ENCODE assay signal across 13 cellular contexts in genomic region chr14:23514009-23514962, GRCh38.
A peak's percentile ranks its signal among the peaks of the same experiment; 100 is the strongest.
DNase-seq lines count a peak whose midpoint lies in the region.
"Had no signal": no experiment of that assay in that cellular context is flagged by ENCODE, and none has a peak within 500 bp of the region (broad histone marks: within the 10 kb centered on the region; RNA-seq: fewer than 3 reads in every experiment).

No MANE protein-coding gene starts in this region.

- DNase-seq in DMS 273 (lab: John Stamatoyannopoulos, UW; ENCODE audit: unreplicated experiment) (peak; percentile 88), NCI-H1694 (lab: John Stamatoyannopoulos, UW) (peak; percentile 94), cerebellar cortex (ENCODE audit: low spot score) (peak; percentile 96), nucleus accumbens (lab: John Stamatoyannopoulos, UW) (peak in 45 of 56 donors; percentile 25 to 79 (median 59)), GF-D8 (lab: John Stamatoyannopoulos, UW) (no peak), KBM-7 (no peak)
- no peak for DNase-seq in activated effector memory CD4-positive, alpha-beta T cell treated with Interleukin-2 at 50 U/mL for 16 hours
- no peak for DNase-seq in effector CD8-positive, alpha-beta T cell (lab: John Stamatoyannopoulos, UW)
- DNase-seq: activated CD4-positive, alpha-beta T cell treated with anti-CD3 and anti-CD28 coated beads, Interleukin-2, amount 50 U/mL, for 1 hour; Calu3; NCI-H226; stimulated activated CD4-positive, alpha-beta T cell treated with anti-CD3 and anti-CD28 coated beads, Interleukin-2, amount 100 ng/mL, for 48 hours; stimulated activated CD8-positive, alpha-beta memory T cell treated with anti-CD3 and anti-CD28 coated beads, Interleukin-4, amount 100 ng/mL, for 48 hours had no signal

- in situ Hi-C loops in KBM-7 (cut with MboI; ENCODE audit: low pct_unique_long_range_greater_than_20kb, low sequenced_read_pairs) = no loop called here

Comparison
In these comparisons a context has a peak if more than half of its experiments do, and no peak if none do; other contexts are left out.
1. DNase-seq: peak in DMS 273 (single experiment), NCI-H1694 (single experiment), cerebellar cortex (single experiment) and nucleus accumbens (45 of 56); none in activated effector memory CD4-positive, alpha-beta T cell treated with Interleukin-2 at 50 U/mL for 16 hours (single experiment), GF-D8 (single experiment), effector CD8-positive, alpha-beta T cell (single experiment) and KBM-7 (single experiment).